Comparison of ENCODE assay signal across 19 cellular contexts in genomic region chr6:53411451-53411850, GRCh38.
DNase-seq lines count a peak whose midpoint lies in the region; ATAC-seq and TF ChIP-seq lines count a peak whose summit lies in the region.
"Had no signal": no experiment of that assay in that cellular context is flagged by ENCODE, and none has a peak within 500 bp of the region (broad histone marks: within the 10 kb centered on the region; RNA-seq: fewer than 3 reads in every experiment).

No MANE protein-coding gene starts in this region.

- H3K36me3 Mint-ChIP-seq in GM23338 (ENCODE audit: low read depth): no peaks in the 10 kb centered on the region
- H3K36me3 Mint-ChIP-seq in progenitor cell of endocrine pancreas (ENCODE audit: insufficient read depth): no peaks in the 10 kb centered on the region
- H3K36me3 Mint-ChIP-seq: naive thymus-derived CD4-positive, alpha-beta T cell had no signal

- H3K4me2 ChIP-seq in GM23338: no peak overlapping the region

- H3K4me3 ChIP-seq in GM23338 (no peak overlapping the region), fibroblast of pulmonary artery (replicated peaks; ENCODE audit: low read depth, low read length) (no peak overlapping the region)
- H3K4me3 ChIP-seq: GM12878, MG63 had no signal

- H3K4me1 ChIP-seq in GM23338 (ENCODE audit: insufficient read depth): no peaks in the 10 kb centered on the region

- H3K27me3 ChIP-seq in GM23338 (ENCODE audit: insufficient read depth): no peaks in the 10 kb centered on the region
- H3K27me3 ChIP-seq: MG63 had no signal

- H3K4me1 Mint-ChIP-seq in GM23338 (peaks cover 6% of the 10 kb centered on the region; the same call in 2 of the 3 replicates), progenitor cell of endocrine pancreas (ENCODE audit: low read depth) (peaks cover 8% of the 10 kb centered on the region)

- H3K4me3 Mint-ChIP-seq in GM23338 (no peak overlapping the region), progenitor cell of endocrine pancreas (ENCODE audit: low read depth) (no peak overlapping the region)
- H3K4me3 Mint-ChIP-seq: activated CD4-positive, alpha-beta memory T cell treated with anti-CD3 and anti-CD28 coated beads, Interleukin-2, amount 10 ng/mL, durations not matched to agents 7 days and 5 days; naive thymus-derived CD4-positive, alpha-beta T cell had no signal

- no peaks in the 10 kb centered on the region for H3F3A ChIP-seq in GM23338 (replicated peaks; ENCODE audit: low read depth)

- no peak overlapping the region for H3K27ac ChIP-seq in GM23338 (ENCODE audit: low read depth)
- H3K27ac ChIP-seq: VCaP had no signal

- peak; percentile 17 for DNase-seq in GM23338 (ENCODE audit: low spot score)
- DNase-seq in NCI-H82 treated with DMSO at 0.1 percent for 48 hours (lab: John Stamatoyannopoulos, UW; ENCODE audit: unreplicated experiment): peak; percentile 98
- peak; percentile 55 for DNase-seq in fibroblast of pulmonary artery (ENCODE audit: low read depth)
- DNase-seq in progenitor cell of endocrine pancreas (ENCODE audit: low spot score, unreplicated experiment): no peak
- no peak for DNase-seq in activated CD4-positive, alpha-beta T cell treated with anti-CD3 and anti-CD28 coated beads for 48 hours
- DNase-seq in Right ventricle myocardium inferior (ENCODE audit: missing footprints): no peak
- no peak for DNase-seq in DMS53 treated with DMSO at 0.1 percent for 48 hours (lab: John Stamatoyannopoulos, UW; ENCODE audit: unreplicated experiment)
- DNase-seq: activated CD4-positive, alpha-beta memory T cell treated with anti-CD3 and anti-CD28 coated beads, Interleukin-2, amount 10 ng/mL, durations not matched to agents 7 days and 5 days; activated naive CD4-positive, alpha-beta T cell treated with anti-CD3 and anti-CD28 coated beads, Interleukin-2, amount 50 U/mL, for 16 hours; activated T-cell treated with anti-CD3 and anti-CD28 coated beads, Interleukin-2, amount 50 U/mL, for 1 hour; cortex of kidney; MG63; NCI-H187; SIG-M5; stimulated activated CD8-positive, alpha-beta memory T cell treated with anti-CD3 and anti-CD28 coated beads, Interleukin-4, amount 100 ng/mL, for 48 hours had no signal

- H3K36me3 ChIP-seq in GM23338 (ENCODE audit: insufficient read depth): no peaks in the 10 kb centered on the region
- H3K36me3 ChIP-seq: MG63 had no signal

- H3K9me3 Mint-ChIP-seq in GM23338 (no peaks in the 10 kb centered on the region), progenitor cell of endocrine pancreas (ENCODE audit: low read depth) (no peaks in the 10 kb centered on the region)
- H3K9me3 Mint-ChIP-seq: activated CD4-positive, alpha-beta memory T cell treated with anti-CD3 and anti-CD28 coated beads, Interleukin-2, amount 10 ng/mL, durations not matched to agents 7 days and 5 days; naive thymus-derived CD4-positive, alpha-beta T cell had no signal

- intact Hi-C loops in Right ventricle myocardium inferior (cut with DNase I): loop anchor here (5.0 to 10.0 kb wide), 2 partner anchors 71 to 117 kb away; no protein-coding TSS in a partner anchor

- no peaks in the 10 kb centered on the region for H3K79me2 ChIP-seq in GM23338 (replicated peaks; ENCODE audit: insufficient read depth)

- H2AFZ ChIP-seq in GM23338: 0 out of 2 replicates have a peak overlapping the region, but pooled peaks have one; percentile 6

- no peaks in the 10 kb centered on the region for H4K20me1 ChIP-seq in GM23338 (replicated peaks; ENCODE audit: insufficient read depth)

- no peak for TF ChIP-seq CTCF in GM23338 (conservative IDR thresholded peaks at IDR 0.05; ENCODE audit: low read depth in 2 of 2)
- TF ChIP-seq CTCF in fibroblast of pulmonary artery (IDR thresholded peaks at IDR 0.05; ENCODE audit: low read length, missing control alignments): no peak
- no peak for TF ChIP-seq CTCF in progenitor cell of endocrine pancreas (IDR thresholded peaks at IDR 0.05; ENCODE audit: unreplicated experiment)

- H3K9me2 ChIP-seq in GM23338 (ENCODE audit: insufficient read depth): peaks cover 5% of the 10 kb centered on the region; the same call in 1 of the 2 replicates

- ATAC-seq in GM23338: peak; percentile 42; the same call in 2 of the 3 replicates
- no peak for ATAC-seq in Right ventricle myocardium inferior
- no peak for ATAC-seq in GM21381 (IDR thresholded peaks at IDR 0.05; ENCODE audit: unreplicated experiment)

- no peak overlapping the region for H3K27ac Mint-ChIP-seq in GM23338
- peak overlapping the region; percentile 51 for H3K27ac Mint-ChIP-seq in progenitor cell of endocrine pancreas
- H3K27ac Mint-ChIP-seq: activated CD4-positive, alpha-beta memory T cell treated with anti-CD3 and anti-CD28 coated beads, Interleukin-2, amount 10 ng/mL, durations not matched to agents 7 days and 5 days had no signal

- H3K27me3 Mint-ChIP-seq in GM23338 (ENCODE audit: insufficient read depth, low read depth, poor library complexity): no peaks in the 10 kb centered on the region
- H3K27me3 Mint-ChIP-seq in progenitor cell of endocrine pancreas: peaks cover 4% of the 10 kb centered on the region

TF ChIP-seq in GM23338, 12 proteins besides CTCF, POLR2A, EP300 and RAD21 (continues in another document):
- TF ChIP-seq POLR2AphosphoS5 (IDR thresholded peaks at IDR 0.05; ENCODE audit: low read depth): no peak
- no peak for TF ChIP-seq ZNF462 (CRISPR knock-in tag; IDR thresholded peaks at IDR 0.05)
- TF ChIP-seq ETS1 (IDR thresholded peaks at IDR 0.05): no peak

Comparison
In these comparisons a context has a peak if more than half of its experiments do, and no peak if none do; other contexts are left out.
1. DNase-seq: peak in GM23338 (single experiment), NCI-H82 treated with DMSO at 0.1 percent for 48 hours (single experiment) and fibroblast of pulmonary artery (single experiment); none in progenitor cell of endocrine pancreas (single experiment), activated CD4-positive, alpha-beta T cell treated with anti-CD3 and anti-CD28 coated beads for 48 hours (single experiment), Right ventricle myocardium inferior (single experiment) and DMS53 treated with DMSO at 0.1 percent for 48 hours (single experiment).